In genomic region chr14:91835197-91835919, GRCh38 we compare ENCODE assay signal across 9 cellular contexts. TPM values are rescaled to one million over a fixed set of nuclear protein-coding genes. Genes with fewer than 3 reads are reported as not detected.
A peak's percentile ranks its signal among the peaks of the same experiment; 100 is the strongest.
DNase-seq lines count a peak whose midpoint lies in the region; ATAC-seq and TF ChIP-seq lines count a peak whose summit lies in the region.
"Had no signal": no experiment of that assay in that cellular context is flagged by ENCODE, and none has a peak within 500 bp of the region (broad histone marks: within the 10 kb centered on the region; RNA-seq: fewer than 3 reads in every experiment).

No MANE protein-coding gene starts in this region.

- no peak for DNase-seq in activated CD4-positive, alpha-beta memory T cell treated with anti-CD3 and anti-CD28 coated beads, Interleukin-2, amount 10 ng/mL, durations not matched to agents 7 days and 5 days
- DNase-seq in left colon (peak in 1 of 2 donors; percentile 39), upper lobe of left lung (no peak), sciatic nerve (ENCODE audit: low spot score) (no peak), GDM1 (lab: John Stamatoyannopoulos, UW) (no peak), NCI-H226 (no peak)

- peaks cover 8 to 17% (median 12%) of the 10 kb centered on the region in 4 donors for H3K4me1 ChIP-seq in upper lobe of left lung

- H3K9me3 ChIP-seq in upper lobe of left lung = no peaks in the 10 kb centered on the region

- intact Hi-C loops in left colon (cut with DNase I, micrococcal nuclease) = no loop called here
- intact Hi-C loops in sciatic nerve (cut with DNase I) = no loop called here

- H3K9me3 Mint-ChIP-seq in activated CD4-positive, alpha-beta memory T cell treated with anti-CD3 and anti-CD28 coated beads, Interleukin-2, amount 10 ng/mL, durations not matched to agents 7 days and 5 days = no peaks in the 10 kb centered on the region

- H3K27me3 Mint-ChIP-seq in activated CD4-positive, alpha-beta memory T cell treated with anti-CD3 and anti-CD28 coated beads, Interleukin-2, amount 10 ng/mL, durations not matched to agents 7 days and 5 days = peaks cover 7% of the 10 kb centered on the region

- POLR2A ChIA-PET in activated CD4-positive, alpha-beta memory T cell treated with anti-CD3 and anti-CD28 coated beads, Interleukin-2, amount 10 ng/mL, durations not matched to agents 7 days and 5 days (lab: Charles Lee) = interaction anchor here (0.7 to 2.6 kb wide), 10 partner anchors 10 to 64 kb away, joined by 3 to 15 read pairs (median 3); partner anchors contain the start of gene TC2N

- CTCF ChIA-PET in activated CD4-positive, alpha-beta memory T cell treated with anti-CD3 and anti-CD28 coated beads, Interleukin-2, amount 10 ng/mL, durations not matched to agents 7 days and 5 days (lab: Charles Lee) = interaction anchor here (0.6 to 1.4 kb wide), 3 partner anchors 23 to 76 kb away, joined by 3 to 6 read pairs (median 3); no protein-coding TSS in a partner anchor

- H3K36me3 Mint-ChIP-seq in activated CD4-positive, alpha-beta memory T cell treated with anti-CD3 and anti-CD28 coated beads, Interleukin-2, amount 10 ng/mL, durations not matched to agents 7 days and 5 days (ENCODE audit: low read depth) = peaks cover 61% of the 10 kb centered on the region

- H3K4me3 Mint-ChIP-seq in activated CD4-positive, alpha-beta memory T cell treated with anti-CD3 and anti-CD28 coated beads, Interleukin-2, amount 10 ng/mL, durations not matched to agents 7 days and 5 days = peak overlapping the region; percentile 59

- no peak for TF ChIP-seq POLR2A in upper lobe of left lung (IDR thresholded peaks at IDR 0.05)

- no peak for TF ChIP-seq EP300 in upper lobe of left lung (IDR thresholded peaks at IDR 0.05)

- H3K36me3 ChIP-seq in upper lobe of left lung = no peaks in the 10 kb centered on the region

- TF ChIP-seq CTCF in upper lobe of left lung (IDR thresholded peaks at IDR 0.05) = no peak

- ATAC-seq in GM19025 (IDR thresholded peaks at IDR 0.05; ENCODE audit: low read depth, unreplicated experiment) = peak; percentile 17
- ATAC-seq in HG02763 (IDR thresholded peaks at IDR 0.05; ENCODE audit: unreplicated experiment) = peak; percentile 8
- peak; percentile 36 for ATAC-seq in left colon
- ATAC-seq in upper lobe of left lung (ENCODE audit: low FRiP score in 2 of 2) = no peak
- no peak for ATAC-seq in sciatic nerve

- 8 to 12% methylated on average over 11 to 18 of the region's 19 CpGs for WGBS in upper lobe of left lung, 2 donors

- H3K27ac ChIP-seq in upper lobe of left lung = peak overlapping the region; percentile 79 to 93 (median 88)

- H3K4me3 ChIP-seq in upper lobe of left lung = peak overlapping the region; percentile 55 to 72 (median 60)

- peaks cover 0 to 9% (median 5%) of the 10 kb centered on the region in 4 donors for H3K27me3 ChIP-seq in upper lobe of left lung

- H3K4me1 Mint-ChIP-seq in activated CD4-positive, alpha-beta memory T cell treated with anti-CD3 and anti-CD28 coated beads, Interleukin-2, amount 10 ng/mL, durations not matched to agents 7 days and 5 days = peaks cover 64% of the 10 kb centered on the region

- H3K27ac Mint-ChIP-seq in activated CD4-positive, alpha-beta memory T cell treated with anti-CD3 and anti-CD28 coated beads, Interleukin-2, amount 10 ng/mL, durations not matched to agents 7 days and 5 days = no peak overlapping the region

RNA-seq across cellular contexts. Expression of gene TC2N, which starts 32.0 kb away (rescaled TPM):
- total RNA-seq in activated CD4-positive, alpha-beta memory T cell treated with anti-CD3 and anti-CD28 coated beads, Interleukin-2, amount 10 ng/mL, durations not matched to agents 7 days and 5 days = 100 to 1,000 TPM; 180 to 195 TPM
- total RNA-seq in left colon = 10 to 100 TPM; 65.2 to 97.2 TPM
- total RNA-seq in upper lobe of left lung = 100 to 1,000 TPM in 1 of 6 donors, 10 to 100 TPM in 5; 21.0 to 121 (median 49.6) TPM
- 13.2 TPM for total RNA-seq in sciatic nerve
- total RNA-seq: M059J had no signal

Comparison
In these comparisons a context has a peak if more than half of its experiments do, and no peak if none do; other contexts are left out.
1. ATAC-seq: peak in GM19025 (single experiment), HG02763 (single experiment) and left colon (single experiment); none in upper lobe of left lung (0 of 2) and sciatic nerve (single experiment).